Comparison of ENCODE assay signal across 12 cellular contexts in genomic region chr4:114108869-114109268, GRCh38.
DNase-seq lines count a peak whose midpoint lies in the region; ATAC-seq and TF ChIP-seq lines count a peak whose summit lies in the region.
"Had no signal": no experiment of that assay in that cellular context is flagged by ENCODE, and none has a peak within 500 bp of the region (broad histone marks: within the 10 kb centered on the region; RNA-seq: fewer than 3 reads in every experiment).

No MANE protein-coding gene starts in this region.

- intact Hi-C loops in left lung (cut with DNase I): no loop called here
- intact Hi-C loops in activated T-helper 2 cell treated with anti-CD3 and anti-CD28 coated beads, Interferon-gamma antibody, Interleukin-2, Interleukin-4, amounts not matched to agents 10 μg/mL and 5 μg/mL and 100 μg/mL, durations not matched to agents 14 hours and 24 hours and 36 hours (cut with micrococcal nuclease): no loop called here

- H3K27ac Mint-ChIP-seq in activated T-helper 2 cell treated with anti-CD3 and anti-CD28 coated beads, Interferon-gamma antibody, Interleukin-2, Interleukin-4, amounts not matched to agents 10 μg/mL and 5 μg/mL and 100 μg/mL, durations not matched to agents 14 hours and 24 hours and 36 hours: no peak overlapping the region
- H3K27ac Mint-ChIP-seq: memory B cell had no signal

- DNase-seq in Daoy (ENCODE audit: low read depth): peak; percentile 23
- DNase-seq in SK-N-SH: peak; percentile 22
- peak; percentile 16 for DNase-seq in iPS-NIHi7 (ENCODE audit: extremely low spot score)
- no peak for DNase-seq in left lung
- DNase-seq in activated T-helper 2 cell treated with anti-CD3 and anti-CD28 coated beads, Interferon-gamma antibody, Interleukin-2, Interleukin-4, amounts not matched to agents 10 μg/mL and 5 μg/mL and 100 μg/mL, durations not matched to agents 14 hours and 24 hours and 36 hours (ENCODE audit: low spot score): no peak
- DNase-seq: GF-D8, NCI-H2029 treated with DMSO at 0.1 percent for 48 hours, stomach had no signal

- no peak overlapping the region for H3K9ac ChIP-seq in SK-N-SH

- H3F3A ChIP-seq in SK-N-SH (replicated peaks; ENCODE audit: insufficient read depth): no peaks in the 10 kb centered on the region

- no peaks in the 10 kb centered on the region for H4K20me1 ChIP-seq in SK-N-SH (ENCODE audit: insufficient read depth)

- H3K4me3 ChIP-seq in SK-N-SH (ENCODE audit: low read depth in 2 of 2, low read length in 1 of 2) (no peak overlapping the region), left lung (no peak overlapping the region)
- H3K4me3 ChIP-seq: stomach had no signal

- CTCF ChIA-PET in SK-N-SH (lab: Yijun Ruan, JAX): no interaction called here

- H3K27me3 ChIP-seq in SK-N-SH (ENCODE audit: insufficient read depth) (no peaks in the 10 kb centered on the region), left lung (no peaks in the 10 kb centered on the region)
- H3K27me3 ChIP-seq: stomach had no signal

- H3K9me2 ChIP-seq in SK-N-SH: no peaks in the 10 kb centered on the region

- no peak overlapping the region for H3K4me2 ChIP-seq in SK-N-SH

- TF ChIP-seq CTCF in SK-N-SH (IDR thresholded peaks at IDR 0.05) (peak; percentile 29; the same call in 1 of the 2 replicates), left lung (IDR thresholded peaks at IDR 0.05) (no peak)

- POLR2A ChIA-PET in SK-N-SH (lab: Yijun Ruan, JAX): no interaction called here

- no peaks in the 10 kb centered on the region for H3K9me3 ChIP-seq in SK-N-SH
- no peaks in the 10 kb centered on the region for H3K9me3 ChIP-seq in left lung
- H3K9me3 ChIP-seq: stomach had no signal

- TF ChIP-seq EP300 in SK-N-SH (IDR thresholded peaks at IDR 0.05; ENCODE audit: borderline replicate concordance in 1 of 2, low read depth in 1 of 2, low read length in 1 of 2): peak in 1 of 2 experiments; percentile 45; a peak in 1 of 4 replicates

- H3K4me1 ChIP-seq in SK-N-SH (ENCODE audit: control insufficient read depth in 1 of 2, insufficient read depth in 2 of 2, low read depth in 1 of 2, low read length in 1 of 2) (peaks cover 0 to 4% of the 10 kb centered on the region in 2 experiments; a peak in 2 of 4 replicates), left lung (no peaks in the 10 kb centered on the region)
- H3K4me1 ChIP-seq: stomach had no signal

- TF ChIP-seq RAD21 in SK-N-SH (IDR thresholded peaks at IDR 0.05; ENCODE audit: low read length): no peak

- no peak overlapping the region for H2AFZ ChIP-seq in SK-N-SH (ENCODE audit: low read depth)

- H3K27ac ChIP-seq in SK-N-SH (ENCODE audit: low read depth in 2 of 2, low read length in 1 of 2) (peak overlapping the region in 1 of 2 experiments; percentile 47; a peak in 1 of 4 replicates), left lung (no peak overlapping the region)
- H3K27ac ChIP-seq: stomach had no signal

- H3K36me3 Mint-ChIP-seq in activated T-helper 2 cell treated with anti-CD3 and anti-CD28 coated beads, Interferon-gamma antibody, Interleukin-2, Interleukin-4, amounts not matched to agents 10 μg/mL and 5 μg/mL and 100 μg/mL, durations not matched to agents 14 hours and 24 hours and 36 hours (ENCODE audit: low read depth): no peaks in the 10 kb centered on the region
- H3K36me3 Mint-ChIP-seq: memory B cell had no signal

- H3K9me3 Mint-ChIP-seq in activated T-helper 2 cell treated with anti-CD3 and anti-CD28 coated beads, Interferon-gamma antibody, Interleukin-2, Interleukin-4, amounts not matched to agents 10 μg/mL and 5 μg/mL and 100 μg/mL, durations not matched to agents 14 hours and 24 hours and 36 hours: no peaks in the 10 kb centered on the region
- H3K9me3 Mint-ChIP-seq: memory B cell had no signal

- WGBS in SK-N-SH (ENCODE audit: low lambda C conversion rate): 55% methylated on average over 1 of the region's 1 CpG

- H3K36me3 ChIP-seq in SK-N-SH (replicated peaks in 1 of 2; ENCODE audit: control insufficient read depth in 1 of 2, insufficient read depth in 2 of 2, low read length in 1 of 2) (no peaks in the 10 kb centered on the region), left lung (no peaks in the 10 kb centered on the region)
- H3K36me3 ChIP-seq: stomach had no signal

- no peak overlapping the region for H3K4me3 Mint-ChIP-seq in activated T-helper 2 cell treated with anti-CD3 and anti-CD28 coated beads, Interferon-gamma antibody, Interleukin-2, Interleukin-4, amounts not matched to agents 10 μg/mL and 5 μg/mL and 100 μg/mL, durations not matched to agents 14 hours and 24 hours and 36 hours (ENCODE audit: low read depth)
- H3K4me3 Mint-ChIP-seq: memory B cell had no signal

- peaks cover 6% of the 10 kb centered on the region for H3K27me3 Mint-ChIP-seq in activated T-helper 2 cell treated with anti-CD3 and anti-CD28 coated beads, Interferon-gamma antibody, Interleukin-2, Interleukin-4, amounts not matched to agents 10 μg/mL and 5 μg/mL and 100 μg/mL, durations not matched to agents 14 hours and 24 hours and 36 hours (ENCODE audit: low read depth)
- H3K27me3 Mint-ChIP-seq: memory B cell had no signal

- peak; percentile 34 for ATAC-seq in HG03520 (IDR thresholded peaks at IDR 0.05; ENCODE audit: unreplicated experiment)
- no peak for ATAC-seq in HG02571 (IDR thresholded peaks at IDR 0.05; ENCODE audit: unreplicated experiment)
- no peak for ATAC-seq in HG02840 (IDR thresholded peaks at IDR 0.05; ENCODE audit: low FRiP score, unreplicated experiment)
- ATAC-seq in left lung: no peak

- no peaks in the 10 kb centered on the region for H3K4me1 Mint-ChIP-seq in activated T-helper 2 cell treated with anti-CD3 and anti-CD28 coated beads, Interferon-gamma antibody, Interleukin-2, Interleukin-4, amounts not matched to agents 10 μg/mL and 5 μg/mL and 100 μg/mL, durations not matched to agents 14 hours and 24 hours and 36 hours (ENCODE audit: low read depth)
- H3K4me1 Mint-ChIP-seq: memory B cell had no signal

- H3K79me2 ChIP-seq in SK-N-SH (ENCODE audit: insufficient read depth): no peaks in the 10 kb centered on the region

TF ChIP-seq in SK-N-SH, 30 proteins besides CTCF, POLR2A, EP300 and RAD21 (continues in another document):
- TF ChIP-seq SIN3A (IDR thresholded peaks at IDR 0.05; ENCODE audit: borderline replicate concordance, low read depth, low read length) (no peak), RXRA (IDR thresholded peaks at IDR 0.05; ENCODE audit: borderline replicate concordance, low read depth) (no peak), EZH2phosphoT487 (IDR thresholded peaks at IDR 0.05; ENCODE audit: borderline replicate concordance, low read depth) (no peak), MXI1 (IDR thresholded peaks at IDR 0.05; ENCODE audit: low read depth, low read length) (no peak), ZBTB33 (IDR thresholded peaks at IDR 0.05; ENCODE audit: borderline replicate concordance, low read depth) (no peak), GABPA (IDR thresholded peaks at IDR 0.05; ENCODE audit: low read depth) (no peak), NFIC (IDR thresholded peaks at IDR 0.05; ENCODE audit: borderline replicate concordance) (peak; percentile 77), USF2 (IDR thresholded peaks at IDR 0.05; ENCODE audit: borderline replicate concordance, low read depth, low read length) (no peak), RCOR1 (IDR thresholded peaks at IDR 0.05; ENCODE audit: low read length) (no peak), NRF1 (IDR thresholded peaks at IDR 0.05; ENCODE audit: low read depth, low read length) (no peak), SMC3 (IDR thresholded peaks at IDR 0.05; ENCODE audit: low read depth, low read length) (no peak), TAF1 (IDR thresholded peaks at IDR 0.05; ENCODE audit: borderline replicate concordance, low read depth, low read length) (no peak), MEF2A (IDR thresholded peaks at IDR 0.05; ENCODE audit: borderline replicate concordance, low read depth) (no peak), GATA2 (CRISPR knock-in tag; IDR thresholded peaks at IDR 0.05) (no peak), RFX5 (IDR thresholded peaks at IDR 0.05; ENCODE audit: low read length) (no peak), MAX (IDR thresholded peaks at IDR 0.05; ENCODE audit: low read depth) (peak; percentile 40; the same call in 1 of the 2 replicates), FOSL2 (IDR thresholded peaks at IDR 0.05; ENCODE audit: borderline replicate concordance, low read depth) (peak; percentile 79), TCF12 (IDR thresholded peaks at IDR 0.05) (peak; percentile 92), FOXJ3 (CRISPR knock-in tag; IDR thresholded peaks at IDR 0.05) (no peak), JUND (IDR thresholded peaks at IDR 0.05) (peak; percentile 53), FOXM1 (IDR thresholded peaks at IDR 0.05; ENCODE audit: low read depth) (no peak)

Comparison
In these comparisons a context has a peak if more than half of its experiments do, and no peak if none do; other contexts are left out.
1. DNase-seq: peak in Daoy (single experiment), SK-N-SH (single experiment) and iPS-NIHi7 (single experiment); none in left lung (0 of 2) and activated T-helper 2 cell treated with anti-CD3 and anti-CD28 coated beads, Interferon-gamma antibody, Interleukin-2, Interleukin-4, amounts not matched to agents 10 μg/mL and 5 μg/mL and 100 μg/mL, durations not matched to agents 14 hours and 24 hours and 36 hours (single experiment).